In the genomic region with DNA sequence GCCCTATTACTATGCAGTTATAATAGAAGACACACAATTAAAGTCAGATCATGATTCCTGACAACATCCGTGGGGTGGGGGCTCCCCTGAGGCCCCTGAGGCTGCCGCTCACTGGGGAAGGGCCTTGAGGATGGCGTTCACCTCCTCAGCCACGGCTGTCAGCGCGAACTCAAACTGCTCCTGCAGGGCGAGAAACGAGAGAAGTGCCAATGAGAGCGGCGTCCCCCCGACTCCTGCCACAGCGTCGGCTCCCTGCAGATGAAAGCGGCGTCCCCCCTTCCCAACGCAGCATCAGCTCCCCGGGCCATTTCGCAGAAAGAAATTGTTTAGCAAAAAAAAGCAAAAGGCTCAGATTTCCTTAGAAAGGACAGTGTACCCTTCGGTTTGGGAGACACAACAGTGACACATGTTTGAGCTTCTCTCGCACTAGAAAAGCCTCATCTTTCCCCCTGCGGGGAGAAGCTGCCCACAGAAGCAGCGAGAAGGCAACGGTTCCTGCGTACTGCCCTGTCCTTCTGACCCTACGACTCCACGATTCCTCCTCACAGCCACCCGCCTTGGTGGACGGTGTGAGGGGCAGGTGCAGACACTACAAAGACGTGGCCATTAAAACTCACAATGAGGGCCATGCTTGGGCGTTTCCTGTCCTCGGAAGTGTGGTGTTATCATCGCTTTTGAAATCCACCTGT, we compare ENCODE assay signal across 19 cellular contexts.
DNase-seq lines count a peak whose midpoint lies in the region; ATAC-seq, FAIRE-seq and TF ChIP-seq lines count a peak whose summit lies in the region.
"Had no signal": no experiment of that assay in that cellular context is flagged by ENCODE, and none has a peak within 500 bp of the region (broad histone marks: within the 10 kb centered on the region; RNA-seq: fewer than 3 reads in every experiment).

No MANE protein-coding gene starts in this region.

- H3K4me3 Mint-ChIP-seq in activated CD8-positive, alpha-beta memory T cell treated with anti-CD3 and anti-CD28 coated beads, Interleukin-2, amount 10 ng/mL, durations not matched to agents 7 days and 5 days = no peak overlapping the region

- H3K27ac ChIP-seq in lower lobe of right lung = no peak overlapping the region
- no peak overlapping the region for H3K27ac ChIP-seq in effector memory CD4-positive, alpha-beta T cell (ENCODE audit: insufficient read depth, low read length, poor library complexity, severe bottlenecking)
- H3K27ac ChIP-seq: BLaER1, GM23248 had no signal

- CTCF ChIA-PET in activated CD8-positive, alpha-beta memory T cell treated with anti-CD3 and anti-CD28 coated beads, Interleukin-2, amount 10 ng/mL, durations not matched to agents 7 days and 5 days (lab: Charles Lee) = no interaction called here

- no peak overlapping the region for H3K27ac Mint-ChIP-seq in activated CD8-positive, alpha-beta memory T cell treated with anti-CD3 and anti-CD28 coated beads, Interleukin-2, amount 10 ng/mL, durations not matched to agents 7 days and 5 days

- H3K27me3 Mint-ChIP-seq in activated CD8-positive, alpha-beta memory T cell treated with anti-CD3 and anti-CD28 coated beads, Interleukin-2, amount 10 ng/mL, durations not matched to agents 7 days and 5 days = peaks cover 4% of the 10 kb centered on the region

- no peak for FAIRE-seq in GM12892 (lab: Jason Lieb, UNC)
- FAIRE-seq: GM12891 had no signal

- no peaks in the 10 kb centered on the region for H3K36me3 Mint-ChIP-seq in activated CD8-positive, alpha-beta memory T cell treated with anti-CD3 and anti-CD28 coated beads, Interleukin-2, amount 10 ng/mL, durations not matched to agents 7 days and 5 days

- no peaks in the 10 kb centered on the region for H3K27me3 ChIP-seq in lower lobe of right lung (ENCODE audit: low read depth)
- H3K27me3 ChIP-seq in effector memory CD4-positive, alpha-beta T cell (replicated peaks; ENCODE audit: control insufficient read depth, insufficient read depth, low read length, poor library complexity, severe bottlenecking) = no peaks in the 10 kb centered on the region
- H3K27me3 ChIP-seq: BLaER1 had no signal

- H3K9me3 ChIP-seq in lower lobe of right lung = no peaks in the 10 kb centered on the region
- H3K9me3 ChIP-seq in effector memory CD4-positive, alpha-beta T cell (ENCODE audit: control insufficient read depth, low read length) = no peaks in the 10 kb centered on the region
- H3K9me3 ChIP-seq: BLaER1 had no signal

- no peaks in the 10 kb centered on the region for H3K9me3 Mint-ChIP-seq in activated CD8-positive, alpha-beta memory T cell treated with anti-CD3 and anti-CD28 coated beads, Interleukin-2, amount 10 ng/mL, durations not matched to agents 7 days and 5 days (ENCODE audit: low read depth)

- ATAC-seq in activated CD8-positive, alpha-beta memory T cell treated with anti-CD3 and anti-CD28 coated beads, Interleukin-2, amount 10 ng/mL, durations not matched to agents 7 days and 5 days = no peak
- no peak for ATAC-seq in lower lobe of right lung
- ATAC-seq in sciatic nerve = no peak
- ATAC-seq: HCT116 had no signal

- no peaks in the 10 kb centered on the region for H3K36me3 ChIP-seq in lower lobe of right lung
- H3K36me3 ChIP-seq in effector memory CD4-positive, alpha-beta T cell (ENCODE audit: control insufficient read depth, insufficient read depth, low read length) = no peaks in the 10 kb centered on the region
- H3K36me3 ChIP-seq: BLaER1 had no signal

- TF ChIP-seq POLR2A in GM12892 (IDR thresholded peaks at IDR 0.05; ENCODE audit: low read depth, low read length) = no peak

- H3K4me1 Mint-ChIP-seq in activated CD8-positive, alpha-beta memory T cell treated with anti-CD3 and anti-CD28 coated beads, Interleukin-2, amount 10 ng/mL, durations not matched to agents 7 days and 5 days = no peaks in the 10 kb centered on the region

- no peak for TF ChIP-seq CTCF in lower lobe of right lung (IDR thresholded peaks at IDR 0.05)

- no peaks in the 10 kb centered on the region for H3K4me1 ChIP-seq in lower lobe of right lung
- no peaks in the 10 kb centered on the region for H3K4me1 ChIP-seq in effector memory CD4-positive, alpha-beta T cell (ENCODE audit: control insufficient read depth, insufficient read depth, low read length, poor library complexity, severe bottlenecking)

- intact Hi-C loops in lower lobe of right lung (cut with DNase I) (no loop called here), sciatic nerve (cut with DNase I) (no loop called here)

- DNase-seq in activated CD8-positive, alpha-beta memory T cell treated with anti-CD3 and anti-CD28 coated beads, Interleukin-2, amount 50 U/mL, for 4 hours = peak; percentile 7
- DNase-seq in activated CD8-positive, alpha-beta memory T cell treated with anti-CD3 and anti-CD28 coated beads, Interleukin-2, amount 10 ng/mL, durations not matched to agents 7 days and 5 days = no peak
- DNase-seq in OCI-M1 (lab: John Stamatoyannopoulos, UW) (peak; percentile 0), lower lobe of right lung (peak; percentile 40), sciatic nerve (ENCODE audit: low spot score) (peak; percentile 34), GM12892 (ENCODE audit: insufficient read length) (no peak), HT-29 (ENCODE audit: low spot score) (no peak)
- no peak for DNase-seq in effector memory CD4-positive, alpha-beta T cell
- DNase-seq: 8988T; GDM1; GM23248; NCI-H1105 treated with DMSO at 0.1 percent for 48 hours; NCI-H1694 treated with DMSO at 0.1 percent for 48 hours; NCI-H345; NCI-H526 treated with DMSO at 0.1 percent for 48 hours; NK-92 treated with Interleukin-12 subunit alpha and Interleukin-12 subunit beta, amount 100 ng/mL, for 24 hours had no signal

- no peak overlapping the region for H3K4me3 ChIP-seq in lower lobe of right lung
- H3K4me3 ChIP-seq in effector memory CD4-positive, alpha-beta T cell (ENCODE audit: insufficient read depth, low read depth, low read length, poor library complexity, severe bottlenecking) = no peak overlapping the region
- H3K4me3 ChIP-seq: BLaER1, GM23248 had no signal

Comparison
In these comparisons a context has a peak if more than half of its experiments do, and no peak if none do; other contexts are left out.
1. DNase-seq: peak in activated CD8-positive, alpha-beta memory T cell treated with anti-CD3 and anti-CD28 coated beads, Interleukin-2, amount 50 U/mL, for 4 hours (single experiment), OCI-M1 (single experiment), lower lobe of right lung (single experiment) and sciatic nerve (single experiment); none in activated CD8-positive, alpha-beta memory T cell treated with anti-CD3 and anti-CD28 coated beads, Interleukin-2, amount 10 ng/mL, durations not matched to agents 7 days and 5 days (single experiment), GM12892 (single experiment), HT-29 (single experiment) and effector memory CD4-positive, alpha-beta T cell (0 of 3).